In genomic region chr4:158172196-158172557, GRCh38 we compare ENCODE assay signal across 1 cellular context.
TF ChIP-seq lines count a peak whose summit lies in the region.

No MANE protein-coding gene starts in this region.

TF ChIP-seq in HCT116, 20 proteins besides CTCF, POLR2A, EP300 and RAD21 (continued from another document):
- TF ChIP-seq ZBTB33 (IDR thresholded peaks at IDR 0.05; ENCODE audit: extremely low read depth, insufficient replicate concordance, low read length) (no peak), ZFX (IDR thresholded peaks at IDR 0.05) (no peak), JUND (IDR thresholded peaks at IDR 0.05) (no peak)
